10 cellular contexts compared by ENCODE assay signal in genomic region chr9:63859475-63860215, GRCh38.
DNase-seq lines count a peak whose midpoint lies in the region; ATAC-seq, FAIRE-seq and TF ChIP-seq lines count a peak whose summit lies in the region.
"Had no signal": no experiment of that assay in that cellular context is flagged by ENCODE, and none has a peak within 500 bp of the region (broad histone marks: within the 10 kb centered on the region; RNA-seq: fewer than 3 reads in every experiment).

No MANE protein-coding gene starts in this region.

- FAIRE-seq in A549 (lab: Jason Lieb, UNC) (no peak), HepG2 (lab: Jason Lieb, UNC) (no peak), H54 (lab: Jason Lieb, UNC) (no peak)

- H4K20me1 ChIP-seq in HepG2 (ENCODE audit: insufficient read depth, low read length) = no peaks in the 10 kb centered on the region

- ATAC-seq in A549 (peak; percentile 94), HG03354 (IDR thresholded peaks at IDR 0.05; ENCODE audit: poor library complexity, severe bottlenecking, unreplicated experiment) (peak; percentile 71), HepG2 (peak; percentile 84)

- BruUV-seq in HepG2 (replicated peaks; lab: Mats Ljungman, UMichigan) = no TSS peak

- H3K4me3 ChIP-seq in A549 = peak overlapping the region; percentile 62
- peak overlapping the region in 3 of 4 donors; percentile 13 to 33 (median 32) for H3K4me3 ChIP-seq in adrenal gland
- peak overlapping the region; percentile 37 to 67 (median 64); a peak in 5 of 6 replicates for H3K4me3 ChIP-seq in HepG2 (replicated peaks in 1 of 3; ENCODE audit: insufficient read depth in 1 of 3, low read depth in 2 of 3, low read length in 3 of 3)
- H3K4me3 ChIP-seq in BE2C (ENCODE audit: low read depth, low read length) = no peak overlapping the region
- H3K4me3 ChIP-seq: cardiac muscle cell had no signal

- no peak overlapping the region for H2AFZ ChIP-seq in HepG2 (ENCODE audit: low read length)

- TF ChIP-seq EP300 in A549 (IDR thresholded peaks at IDR 0.05) = no peak
- TF ChIP-seq EP300 in HepG2 (IDR thresholded peaks at IDR 0.05; ENCODE audit: low read depth in 2 of 2, low read length in 2 of 2) = no peak
- TF ChIP-seq EP300 in HepG2 (CRISPR knock-in tag; IDR thresholded peaks at IDR 0.05; ENCODE audit: borderline replicate concordance) = no peak

- peak overlapping the region; percentile 54 for H3K9ac ChIP-seq in HepG2 (ENCODE audit: insufficient read depth, low read depth, low read length)

- CTCF ChIA-PET in A549 (lab: Yijun Ruan, JAX) = no interaction called here
- CTCF ChIA-PET in HepG2 (lab: Yijun Ruan, JAX; ENCODE audit: low intra/inter-chr PET ratio, low total read pairs) = no interaction called here

- H3K4me1 ChIP-seq in A549 (no peaks in the 10 kb centered on the region), adrenal gland (replicated peaks in 1 of 2) (no peaks in the 10 kb centered on the region), HepG2 (ENCODE audit: insufficient read depth, low read length) (no peaks in the 10 kb centered on the region), BE2C (no peaks in the 10 kb centered on the region)

- H3K27ac ChIP-seq in A549 = peak overlapping the region; percentile 82 to 97
- H3K27ac ChIP-seq in adrenal gland = no peak overlapping the region
- no peak overlapping the region for H3K27ac ChIP-seq in HepG2 (ENCODE audit: extremely low read length, insufficient read depth, low read length)
- H3K27ac ChIP-seq: cardiac muscle cell had no signal

- H3K36me3 ChIP-seq in adrenal gland (replicated peaks in 1 of 2) = no peaks in the 10 kb centered on the region
- no peaks in the 10 kb centered on the region for H3K36me3 ChIP-seq in HepG2 (replicated peaks in 1 of 2; ENCODE audit: control insufficient read depth in 1 of 2, insufficient read depth in 2 of 2, low read length in 2 of 2)
- H3K36me3 ChIP-seq in BE2C = no peaks in the 10 kb centered on the region
- H3K36me3 ChIP-seq: cardiac muscle cell had no signal

- H3K27me3 ChIP-seq in adrenal gland (no peaks in the 10 kb centered on the region), HepG2 (ENCODE audit: control insufficient read depth in 1 of 2, insufficient read depth in 2 of 2, low read length in 2 of 2) (no peaks in the 10 kb centered on the region), BE2C (no peaks in the 10 kb centered on the region)
- H3K27me3 ChIP-seq: cardiac muscle cell had no signal

- peak overlapping the region; percentile 86 for H3K4me2 ChIP-seq in A549
- H3K4me2 ChIP-seq in HepG2 (ENCODE audit: low read depth, low read length) = 0 out of 2 replicates have a peak overlapping the region, but pooled peaks have one; percentile 23

- H3K9me3 ChIP-seq in A549 = 0 out of 3 replicates have a peak, but pooled peaks cover 3% of the 10 kb centered on the region
- H3K9me3 ChIP-seq in adrenal gland (replicated peaks in 1 of 3) = no peaks in the 10 kb centered on the region
- no peaks in the 10 kb centered on the region for H3K9me3 ChIP-seq in HepG2 (ENCODE audit: low read length)
- H3K9me3 ChIP-seq in BE2C = no peaks in the 10 kb centered on the region

- DNase-seq in A549 (ENCODE audit: low read depth in 1 of 2, low spot score in 1 of 2) = peak; percentile 30 to 84
- peak in 6 of 7 donors; percentile 15 to 68 (median 42) for DNase-seq in adrenal gland
- DNase-seq in HepG2 (ENCODE audit: low spot score) = peak; percentile 49
- DNase-seq in NCI-H128 (lab: John Stamatoyannopoulos, UW; ENCODE audit: unreplicated experiment) = no peak
- no peak for DNase-seq in BE2C
- no peak for DNase-seq in KG1 (lab: John Stamatoyannopoulos, UW)
- DNase-seq in H54 (ENCODE audit: insufficient read length, low spot score) = no peak
- DNase-seq: nucleus accumbens had no signal

- intact Hi-C loops in adrenal gland (cut with DNase I) (no loop called here), HepG2 (cut with micrococcal nuclease; ENCODE audit: unreplicated experiment) (no loop called here)

- 27% methylated on average over 28 of the region's 52 CpGs for WGBS in A549 (ENCODE audit: missing lambda C conversion rate)
- WGBS in adrenal gland, 4 donors = 37 to 68% (median 42%) methylated on average over 23 to 52 of the region's 52 CpGs
- WGBS in HepG2 (ENCODE audit: low lambda C conversion rate) = 62% methylated on average over 28 of the region's 52 CpGs

- in situ Hi-C loops in HepG2 (cut with HindIII; ENCODE audit: extremely low pct_ligation_motif_present, low pct_unique_long_range_greater_than_20kb) = no loop called here

- POLR2A ChIA-PET in A549 (lab: Yijun Ruan, JAX) = no interaction called here
- POLR2A ChIA-PET in HepG2 (lab: Yijun Ruan, JAX) = no interaction called here

- TF ChIP-seq RAD21 in A549 (conservative IDR thresholded peaks at IDR 0.05 in 1 of 2, IDR thresholded peaks at IDR 0.05 in 1 of 2) (no peak), HepG2 (CRISPR knock-in tag; IDR thresholded peaks at IDR 0.05) (no peak)

- no peak for TF ChIP-seq POLR2A in A549 (IDR thresholded peaks at IDR 0.05; ENCODE audit: low read length)
- peak in 1 of 2 donors; percentile 9 for TF ChIP-seq POLR2A in adrenal gland (IDR thresholded peaks at IDR 0.05)
- peak; percentile 40 to 55; a peak in 1 of 4 replicates for TF ChIP-seq POLR2A in HepG2 (IDR thresholded peaks at IDR 0.05; ENCODE audit: insufficient read depth in 1 of 2, low read depth in 2 of 2, low read length in 2 of 2)
- TF ChIP-seq POLR2A in H54 (IDR thresholded peaks at IDR 0.05; ENCODE audit: low read depth, low read length) = no peak

- TF ChIP-seq CTCF in A549 (IDR thresholded peaks at IDR 0.05) = no peak; the same call in 2 of the 3 replicates
- TF ChIP-seq CTCF in adrenal gland (IDR thresholded peaks at IDR 0.05) = no peak
- TF ChIP-seq CTCF in HepG2 (CRISPR knock-in tag; IDR thresholded peaks at IDR 0.05) = peak; percentile 27
- no peak for TF ChIP-seq CTCF in BE2C (IDR thresholded peaks at IDR 0.05; ENCODE audit: low read depth, low read length)

- H3K79me2 ChIP-seq in HepG2 (ENCODE audit: insufficient read depth, low read length) = no peaks in the 10 kb centered on the region

TF ChIP-seq in A549, 52 proteins besides CTCF, POLR2A, EP300 and RAD21 (continues in another document):
- TF ChIP-seq ELK1 (IDR thresholded peaks at IDR 0.05; ENCODE audit: low read depth, low read length) (no peak), E2F6 (IDR thresholded peaks at IDR 0.05; ENCODE audit: borderline replicate concordance, low read depth) (peak; percentile 85), ZSCAN20 (CRISPR knock-in tag; IDR thresholded peaks at IDR 0.05) (no peak), KDM1A (IDR thresholded peaks at IDR 0.05; ENCODE audit: low read depth) (no peak), CHD2 (IDR thresholded peaks at IDR 0.05; ENCODE audit: low read length, partially characterized antibody) (no peak), CBX2 (IDR thresholded peaks at IDR 0.05; ENCODE audit: borderline replicate concordance, low read depth) (no peak), EHMT2 (IDR thresholded peaks at IDR 0.05; ENCODE audit: low read depth) (no peak)

TF ChIP-seq in HepG2, 621 proteins besides CTCF, POLR2A, EP300 and RAD21 (continues in another document):
- TF ChIP-seq ZFX (CRISPR knock-in tag; IDR thresholded peaks at IDR 0.05; ENCODE audit: low read depth) (peak; percentile 24; the same call in 1 of the 2 replicates), RBFOX2 (IDR thresholded peaks at IDR 0.05; ENCODE audit: low read depth, low read length) (peak; percentile 20; the same call in 1 of the 2 replicates), PHF20 (CRISPR knock-in tag; IDR thresholded peaks at IDR 0.05) (0 out of 2 replicates have a peak, but pooled peaks have one; percentile 25), ZNF839 (CRISPR knock-in tag; IDR thresholded peaks at IDR 0.05; ENCODE audit: borderline replicate concordance) (no peak), ELF1 (CRISPR knock-in tag; IDR thresholded peaks at IDR 0.05) (peak; percentile 76), ZNF160 (CRISPR knock-in tag; IDR thresholded peaks at IDR 0.05) (no peak), TFDP1 (CRISPR knock-in tag; IDR thresholded peaks at IDR 0.05; ENCODE audit: borderline replicate concordance) (0 out of 2 replicates have a peak, but pooled peaks have one; percentile 24), THAP8 (CRISPR knock-in tag; IDR thresholded peaks at IDR 0.05; ENCODE audit: borderline replicate concordance) (no peak), KLF16 (CRISPR knock-in tag; IDR thresholded peaks at IDR 0.05) (no peak), PHF8 (CRISPR knock-in tag; IDR thresholded peaks at IDR 0.05) (peak; percentile 33; the same call in 1 of the 2 replicates), YEATS2 (CRISPR knock-in tag; IDR thresholded peaks at IDR 0.05; ENCODE audit: borderline replicate concordance) (peak; percentile 39; the same call in 1 of the 2 replicates), KDM5B (CRISPR knock-in tag; IDR thresholded peaks at IDR 0.05; ENCODE audit: borderline replicate concordance) (no peak), ZNF430 (CRISPR knock-in tag; IDR thresholded peaks at IDR 0.05) (no peak), ZNF615 (CRISPR knock-in tag; IDR thresholded peaks at IDR 0.05; ENCODE audit: borderline replicate concordance) (no peak), NR2C2 (CRISPR knock-in tag; IDR thresholded peaks at IDR 0.05; ENCODE audit: borderline replicate concordance) (0 out of 2 replicates have a peak, but pooled peaks have one; percentile 14)

Comparison
In these comparisons a context has a peak if more than half of its experiments do, and no peak if none do; other contexts are left out.
1. DNase-seq: peak in A549 (2 of 2), adrenal gland (6 of 7) and HepG2 (single experiment); none in NCI-H128 (single experiment), BE2C (single experiment), KG1 (single experiment) and H54 (single experiment).
2. H3K27ac ChIP-seq: peak in A549 (2 of 2); none in adrenal gland (0 of 5) and HepG2 (single experiment).
3. POLR2A ChIP-seq: peak in HepG2 (2 of 2); none in A549 (single experiment) and H54 (single experiment).
4. Of the 38 proteins assayed by ChIP-seq in both HepG2 and A549: peak only in HepG2: CTCF, PHF8 and POLR2A; only in A549: MAX; in both: none; in neither: 33; mixed calls (peak in some experiments, not most) for 1.
5. Peak in every context shown above with its lines, with median percentiles within 50 percentile points of each other: ATAC-seq.